Comparison of ENCODE assay signal across 10 cellular contexts in genomic region chrX:85001344-85001743, GRCh38.
"Had no signal": no experiment of that assay in that cellular context is flagged by ENCODE, and none has a peak within 500 bp of the region (broad histone marks: within the 10 kb centered on the region; RNA-seq: fewer than 3 reads in every experiment).

No MANE protein-coding gene starts in this region.

- H3K9me3 Mint-ChIP-seq: GM23338, HFFc6 had no signal

- H2AFZ ChIP-seq: GM23338 had no signal

- H3K4me3 ChIP-seq: GM23338 had no signal

- H3K4me1 Mint-ChIP-seq: GM23338 had no signal

- H3K4me3 Mint-ChIP-seq: GM23338, H9, HFFc6 had no signal

- H3K27ac ChIP-seq: HL-60 had no signal

- H3K27ac Mint-ChIP-seq: GM23338, H9, HFFc6, IgD-negative memory B cell had no signal

- H3K4me2 ChIP-seq: GM23338 had no signal

- FAIRE-seq: H1, H54, HepG2 had no signal

- DNase-seq: H9, HCEC 1CT, HFFc6, KG1 had no signal

- ATAC-seq: GM23338, HepG2 had no signal
